ENCODE assay signal across 8 cellular contexts in the genomic region with DNA sequence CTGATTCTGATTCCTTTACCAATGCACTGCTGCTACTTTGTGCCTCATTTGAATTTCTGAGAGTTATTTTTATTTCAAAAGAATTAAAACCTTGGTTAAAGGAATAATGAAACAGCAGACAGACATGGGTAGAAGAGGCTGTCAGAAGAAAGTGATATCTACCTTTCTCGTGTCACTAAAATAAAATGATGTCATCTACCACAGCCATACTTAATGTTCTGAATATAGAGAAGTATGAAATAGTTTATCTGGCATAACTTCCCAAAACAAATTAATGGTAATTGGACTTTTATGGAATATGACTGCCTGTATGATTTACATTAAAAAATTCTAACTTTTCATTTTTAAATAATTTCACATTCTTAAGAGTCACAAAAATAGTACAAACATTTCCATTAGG.
"Had no signal": no experiment of that assay in that cellular context is flagged by ENCODE, and none has a peak within 500 bp of the region (broad histone marks: within the 10 kb centered on the region; RNA-seq: fewer than 3 reads in every experiment).

No MANE protein-coding gene starts in this region.

- DNase-seq: H9, HCEC 1CT, HFFc6, KBM-7 had no signal

- H3K4me2 ChIP-seq: GM23338, KMS-11 had no signal

- H2AFZ ChIP-seq: GM23338 had no signal

- H3K27ac ChIP-seq: HL-60, KMS-11 had no signal

- FAIRE-seq: H1 had no signal

- H3K9ac ChIP-seq: KMS-11 had no signal

- ATAC-seq: GM23338 had no signal

- H3K4me3 ChIP-seq: GM23338 had no signal
